Comparison of ENCODE assay signal across 9 cellular contexts in the genomic region with DNA sequence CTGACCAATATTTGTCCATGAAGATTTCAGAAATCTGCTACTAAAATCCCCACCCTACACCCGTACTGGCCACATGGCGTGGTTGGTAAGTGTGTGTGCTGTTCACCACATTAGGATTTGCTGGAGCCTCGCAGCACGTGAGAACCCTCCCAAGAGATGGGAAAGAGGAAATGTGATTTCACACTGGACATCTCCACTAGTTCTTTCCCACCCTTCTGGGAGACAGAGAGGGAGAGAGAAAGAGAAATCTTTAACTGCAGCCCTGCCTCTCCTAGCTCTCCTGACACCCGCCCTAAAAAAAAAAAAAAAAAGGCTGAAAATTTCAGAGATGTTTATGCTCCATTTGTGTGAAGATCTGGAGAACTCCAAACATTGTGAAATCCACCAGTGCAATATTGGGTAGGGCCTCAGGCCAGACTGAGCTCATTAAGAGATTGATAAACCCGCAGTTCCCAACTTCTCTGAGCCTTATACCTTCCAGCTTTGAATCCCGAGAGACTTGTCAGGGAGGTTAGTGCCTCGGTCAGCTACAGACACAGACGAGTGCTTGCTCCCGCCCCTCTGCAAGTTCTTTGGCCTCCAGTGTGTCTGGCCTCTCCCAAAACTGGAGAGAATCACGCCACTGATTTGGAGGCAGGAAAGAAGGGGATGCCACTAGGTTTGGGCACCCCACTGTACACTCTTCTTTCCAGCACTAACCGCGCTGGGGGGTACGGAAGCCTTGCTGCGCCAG. TPM values are rescaled to one million over a fixed set of nuclear protein-coding genes. Genes with fewer than 3 reads are reported as not detected.
DNase-seq lines count a peak whose midpoint lies in the region; ATAC-seq, FAIRE-seq and TF ChIP-seq lines count a peak whose summit lies in the region.
"Had no signal": no experiment of that assay in that cellular context is flagged by ENCODE, and none has a peak within 500 bp of the region (broad histone marks: within the 10 kb centered on the region; RNA-seq: fewer than 3 reads in every experiment).

No MANE protein-coding gene starts in this region.

- 16% methylated on average over 15 of the region's 15 CpGs; no CpG with 5 or more reads in 1 of the 2 experiments for WGBS in H1 (ENCODE audit: extremely low coverage in 1 of 2, insufficient coverage in 1 of 2, insufficient read length in 1 of 2, insufficient replicate concordance in 2 of 2, low coverage in 1 of 2, low lambda C conversion rate in 2 of 2, missing lambda C conversion rate in 1 of 2), 2 experiments

- no peak overlapping the region for H2AFZ ChIP-seq in H1 (ENCODE audit: low read length)

- peaks cover 20 to 41% (median 26%) of the 10 kb centered on the region in 4 experiments for H3K4me1 ChIP-seq in H1 (replicated peaks in 1 of 4; ENCODE audit: control insufficient read depth in 3 of 4, insufficient read depth in 4 of 4, low read length in 3 of 4)
- peaks cover 0 to 27% of the 10 kb centered on the region in 2 donors for H3K4me1 ChIP-seq in muscle layer of duodenum (ENCODE audit: control insufficient read depth in 1 of 2, insufficient read depth in 2 of 2, low read length in 2 of 2)

- TF ChIP-seq CTCF in AG09309 (IDR thresholded peaks at IDR 0.05; ENCODE audit: control insufficient read depth, insufficient read depth, low read depth, low read length, missing control alignments) (no peak), H1 (IDR thresholded peaks at IDR 0.05; ENCODE audit: control extremely low read depth in 1 of 3, insufficient read depth in 1 of 3, low read depth in 1 of 3, low read length in 3 of 3) (no peak)

- H2AK5ac ChIP-seq in H1 (ENCODE audit: low read depth, low read length) = no peak overlapping the region

- peaks cover 35 to 42% of the 10 kb centered on the region in 2 experiments for H4K20me1 ChIP-seq in H1 (replicated peaks in 1 of 2; ENCODE audit: control insufficient read depth in 1 of 2, insufficient read depth in 2 of 2, low read length in 2 of 2)

- H3K18ac ChIP-seq in H1 (ENCODE audit: extremely low read depth, low read length) = peak overlapping the region; percentile 80

- H3K56ac ChIP-seq in H1 (replicated peaks; ENCODE audit: insufficient read length, low read depth, low read length) = peak overlapping the region; percentile 9

- TF ChIP-seq EP300 in H1 (IDR thresholded peaks at IDR 0.05; ENCODE audit: borderline replicate concordance in 1 of 2, low read depth in 2 of 2, low read length in 2 of 2) = no peak

- POLR2A ChIA-PET in H1 (lab: Charles Lee; ENCODE audit: partially characterized antibody) = interaction anchor here (0.7 to 10.7 kb wide), 12 partner anchors 8 to 228 kb away, joined by 3 to 137 read pairs (median 6); no protein-coding TSS in a partner anchor

- peak in 1 of 2 experiments; percentile 31; a peak in 1 of 3 replicates for TF ChIP-seq POLR2A in H1 (IDR thresholded peaks at IDR 0.05; ENCODE audit: control extremely low read depth in 1 of 2, low read depth in 2 of 2, low read length in 2 of 2)

- H2BK20ac ChIP-seq in H1 (ENCODE audit: low read length) = no peak overlapping the region

- H4K8ac ChIP-seq in H1 (ENCODE audit: extremely low read depth, insufficient read depth, low read length) = no peak overlapping the region

- H3K27ac ChIP-seq in H1 (ENCODE audit: low read depth, low read length) (no peak overlapping the region), muscle layer of duodenum (ENCODE audit: low read length) (peak overlapping the region; percentile 88)
- H3K27ac ChIP-seq: KMS-11 had no signal

- no peak for DNase-seq in AG09309 (ENCODE audit: low read depth)
- peak; percentile 68 for DNase-seq in NCI-H82 (lab: John Stamatoyannopoulos, UW)
- no peak for DNase-seq in H1 (ENCODE audit: low read depth in 1 of 2, low spot score in 2 of 2)
- DNase-seq in kidney tubule cell (ENCODE audit: low spot score) = no peak

- H3K4me3 ChIP-seq in AG09309 (ENCODE audit: control insufficient read depth, low read depth, low read length) (peak overlapping the region; percentile 86), H1 (ENCODE audit: extremely low read depth in 1 of 4, insufficient read depth in 2 of 4, low read depth in 3 of 4, low read length in 4 of 4) (peak overlapping the region; percentile 51 to 95 (median 90)), muscle layer of duodenum (ENCODE audit: low read depth in 1 of 2, low read length in 2 of 2) (peak overlapping the region; percentile 77 to 78)

- no peak for FAIRE-seq in H1 (lab: Jason Lieb, UNC)

- no peak overlapping the region for H4K91ac ChIP-seq in H1 (replicated peaks; ENCODE audit: insufficient read length, low read length)

- H2BK5ac ChIP-seq in H1 (ENCODE audit: low read depth, low read length) = peak overlapping the region; percentile 99; the same call in 1 of the 2 replicates

- peak overlapping the region; percentile 16 for H3K4ac ChIP-seq in H1 (replicated peaks; ENCODE audit: insufficient read length, low read depth, low read length)

- H3K79me2 ChIP-seq in H1 (ENCODE audit: control insufficient read depth in 1 of 2, insufficient read depth in 2 of 2, low read length in 2 of 2) = peaks cover 64 to 75% of the 10 kb centered on the region in 2 experiments

- H3K27me3 ChIP-seq in H1 (replicated peaks in 1 of 4; ENCODE audit: control insufficient read depth in 3 of 4, extremely low read depth in 1 of 4, insufficient read depth in 3 of 4, low read length in 3 of 4) = peaks cover 0 to 5% (median 0%) of the 10 kb centered on the region in 4 experiments; a peak in 2 of 7 replicates
- H3K27me3 ChIP-seq in muscle layer of duodenum (ENCODE audit: low read depth, low read length) = no peaks in the 10 kb centered on the region

- peak overlapping the region; percentile 95 to 97 for H3K4me2 ChIP-seq in H1 (ENCODE audit: insufficient read depth in 1 of 2, low read depth in 2 of 2, low read length in 2 of 2)

- H3K23me2 ChIP-seq in H1 (ENCODE audit: low read depth, low read length) = peaks cover 29% of the 10 kb centered on the region

- H3K9ac ChIP-seq in H1 (replicated peaks in 1 of 4; ENCODE audit: extremely low read depth in 1 of 4, low read depth in 3 of 4, low read length in 3 of 4) = peak overlapping the region in 3 of 4 experiments; percentile 57 to 76 (median 76); a peak in 5 of 7 replicates
- H3K9ac ChIP-seq: KMS-11 had no signal

- CTCF ChIA-PET in H1 (lab: Charles Lee; ENCODE audit: partially characterized antibody) = interaction anchor here (0.7 to 13.7 kb wide), 26 partner anchors 8 to 566 kb away, joined by 3 to 191 read pairs (median 3); no protein-coding TSS in a partner anchor

- no peak overlapping the region for H3K23ac ChIP-seq in H1 (ENCODE audit: insufficient read length)

- no peaks in the 10 kb centered on the region; the same call in 1 of the 2 replicates for H3K79me1 ChIP-seq in H1 (ENCODE audit: low read depth, low read length)

- TF ChIP-seq RAD21 in H1 (IDR thresholded peaks at IDR 0.05 in 1 of 2, conservative IDR thresholded peaks at IDR 0.05 in 1 of 2; ENCODE audit: low read depth in 2 of 2, low read length in 2 of 2) = no peak

- H2BK120ac ChIP-seq in H1 (replicated peaks; ENCODE audit: low read depth, low read length) = no peak overlapping the region

- H3K14ac ChIP-seq in H1 (ENCODE audit: insufficient read length) = no peak overlapping the region

- H3K9me3 ChIP-seq in H1 (ENCODE audit: insufficient read depth in 2 of 2, low read depth in 1 of 2, low read length in 1 of 2) = no peaks in the 10 kb centered on the region
- no peaks in the 10 kb centered on the region for H3K9me3 ChIP-seq in muscle layer of duodenum (ENCODE audit: control insufficient read depth in 1 of 2, low read length in 2 of 2)

- ATAC-seq in HG03457 (IDR thresholded peaks at IDR 0.05; ENCODE audit: unreplicated experiment) (no peak), GM21360 (IDR thresholded peaks at IDR 0.05; ENCODE audit: unreplicated experiment) (no peak), HG02763 (IDR thresholded peaks at IDR 0.05; ENCODE audit: unreplicated experiment) (no peak)

- peaks cover 0 to 7% (median 2%) of the 10 kb centered on the region in 4 experiments; a peak in 2 of 8 replicates for H3K36me3 ChIP-seq in H1 (ENCODE audit: control insufficient read depth in 2 of 4, insufficient read depth in 4 of 4, low read length in 3 of 4)
- H3K36me3 ChIP-seq in muscle layer of duodenum (ENCODE audit: control insufficient read depth in 1 of 2, insufficient read depth in 2 of 2, low read length in 2 of 2) = peaks cover 0 to 10% of the 10 kb centered on the region in 2 donors

- no peak overlapping the region for H2BK12ac ChIP-seq in H1 (ENCODE audit: low read depth, low read length)

- no peak overlapping the region for H4K5ac ChIP-seq in H1 (ENCODE audit: insufficient read length, low read depth, low read length)

- H2BK15ac ChIP-seq in H1 (ENCODE audit: low read length) = no peak overlapping the region

TF ChIP-seq in H1, 55 proteins besides CTCF, POLR2A, EP300 and RAD21:
- TF ChIP-seq GTF2F1 (IDR thresholded peaks at IDR 0.05; ENCODE audit: borderline replicate concordance, low read depth, low read length) (no peak), CHD1 (IDR thresholded peaks at IDR 0.05; ENCODE audit: low read depth, low read length) (no peak), PHF8 (conservative IDR thresholded peaks at IDR 0.05; ENCODE audit: low read depth, low read length) (no peak), JUN (IDR thresholded peaks at IDR 0.05; ENCODE audit: low read depth, low read length) (no peak), SIN3A (conservative IDR thresholded peaks at IDR 0.05 in 1 of 2, IDR thresholded peaks at IDR 0.05 in 1 of 2; ENCODE audit: low read depth in 1 of 2, low read length in 2 of 2) (0 out of 4 replicates have a peak, but pooled peaks of 1 of the 2 experiments have one; percentile 15)

RNA-seq across cellular contexts. Expression of gene SPRY4, which starts 1.9 kb away (rescaled TPM):
- 98.2 and 113 TPM in 2 replicates for total RNA-seq in H1 (2021; fragmentation: NEBNext Ultra II Directional; extraction: Animal tissue kit (Norgen Biotek cat#: 25700))
- polyA plus RNA-seq in H1 (2011; rRNA removed) = 59.1 and 80.0 TPM in 2 replicates
- 30.4 TPM for polyA plus RNA-seq in H1 (2011; cell fraction: cytosol; rRNA removed)
- polyA plus RNA-seq in H1 (2011; cell fraction: nucleus; rRNA removed) = 77.2 TPM
- 48.8 to 66.0 TPM (median 56.2 TPM) in 4 replicates for polyA plus RNA-seq in H1 (2012, experiment 1 of 2)
- 30.7 TPM for polyA plus RNA-seq in H1 (2012, experiment 2 of 2)
- polyA plus RNA-seq in H1 (2013, experiment 1 of 2) = 97.0 TPM
- 102 TPM for polyA plus RNA-seq in H1 (2013, experiment 2 of 2)
- 78.2 and 94.7 TPM in 2 replicates for polyA minus RNA-seq in H1 (2011; rRNA and poly(A)+ RNA removed)
- 44.6 TPM for polyA minus RNA-seq in H1 (2011; cell fraction: cytosol; rRNA and poly(A)+ RNA removed)
- 95.5 TPM for polyA minus RNA-seq in H1 (2011; cell fraction: nucleus; rRNA and poly(A)+ RNA removed)
